ENCODE assay signal across 8 cellular contexts in genomic region chr15:59104602-59104911, GRCh38. TPM values are rescaled to one million over a fixed set of nuclear protein-coding genes. Genes with fewer than 3 reads are reported as not detected.
DNase-seq lines count a peak whose midpoint lies in the region; ATAC-seq and TF ChIP-seq lines count a peak whose summit lies in the region.

No MANE protein-coding gene starts in this region.

- peaks cover 0 to 13% (median 9%) of the 10 kb centered on the region in 4 donors for H3K4me1 ChIP-seq in tibial artery

- H3K27ac ChIP-seq in tibial artery: peak overlapping the region in 1 of 2 donors; percentile 28

- peaks cover 18% of the 10 kb centered on the region for H3K4me1 Mint-ChIP-seq in activated naive CD8-positive, alpha-beta T cell treated with anti-CD3 and anti-CD28 coated beads, Interleukin-2, amount 50 U/mL, for 24 hours

- H3K4me3 ChIP-seq in AG10803 (ENCODE audit: low read length) (peak overlapping the region; percentile 93), HFF-Myc (replicated peaks; ENCODE audit: low read depth, low read length) (peak overlapping the region; percentile 67), tibial artery (peak overlapping the region; percentile 51 to 65)

- H3K36me3 ChIP-seq in tibial artery: peaks cover 0 to 7% (median 6%) of the 10 kb centered on the region in 3 donors

- peak overlapping the region; percentile 91 for H3K27ac Mint-ChIP-seq in activated naive CD8-positive, alpha-beta T cell treated with anti-CD3 and anti-CD28 coated beads, Interleukin-2, amount 50 U/mL, for 24 hours

- TF ChIP-seq CTCF in AG10803 (conservative IDR thresholded peaks at IDR 0.05; ENCODE audit: low read length) (no peak), HFF-Myc (IDR thresholded peaks at IDR 0.05; ENCODE audit: low read depth, low read length, missing control alignments) (no peak), tibial artery (IDR thresholded peaks at IDR 0.05) (no peak)

- no peaks in the 10 kb centered on the region for H3K9me3 Mint-ChIP-seq in activated naive CD8-positive, alpha-beta T cell treated with anti-CD3 and anti-CD28 coated beads, Interleukin-2, amount 50 U/mL, for 24 hours

- peak overlapping the region; percentile 90 for H3K4me3 Mint-ChIP-seq in activated naive CD8-positive, alpha-beta T cell treated with anti-CD3 and anti-CD28 coated beads, Interleukin-2, amount 50 U/mL, for 24 hours

- no peaks in the 10 kb centered on the region for H3K27me3 Mint-ChIP-seq in activated naive CD8-positive, alpha-beta T cell treated with anti-CD3 and anti-CD28 coated beads, Interleukin-2, amount 50 U/mL, for 24 hours

- ATAC-seq in activated naive CD8-positive, alpha-beta T cell treated with anti-CD3 and anti-CD28 coated beads, Interleukin-2, amount 50 U/mL, for 24 hours: peak; percentile 55
- ATAC-seq in left colon (peak; percentile 40), HG03460 (IDR thresholded peaks at IDR 0.05; ENCODE audit: unreplicated experiment) (no peak), HG03521 (IDR thresholded peaks at IDR 0.05; ENCODE audit: unreplicated experiment) (no peak)

- no peaks in the 10 kb centered on the region for H3K9me3 ChIP-seq in tibial artery

- peaks cover 19% of the 10 kb centered on the region for H3K36me3 Mint-ChIP-seq in activated naive CD8-positive, alpha-beta T cell treated with anti-CD3 and anti-CD28 coated beads, Interleukin-2, amount 50 U/mL, for 24 hours (ENCODE audit: low read depth)

- DNase-seq in AG10803 (ENCODE audit: low read depth) (no peak), HFF-Myc (ENCODE audit: extremely low read depth, low read depth) (no peak), left colon (no peak), tibial artery (no peak), islet precursor cell (no peak)
- DNase-seq in activated naive CD8-positive, alpha-beta T cell treated with anti-CD3 and anti-CD28 coated beads, Interleukin-2, amount 50 U/mL, for 24 hours: no peak

- intact Hi-C loops in left colon (cut with DNase I, micrococcal nuclease) (no loop called here), tibial artery (cut with DNase I; ENCODE audit: low total_unique reads) (no loop called here)

- no peaks in the 10 kb centered on the region for H3K27me3 ChIP-seq in tibial artery

RNA-seq across cellular contexts. Expression of gene CCNB2, which starts 0.4 kb away (rescaled TPM):
- 10 to 100 TPM in 1 of 2 donors, 1 to 10 TPM in 1; 7.6 to 17.6 TPM for total RNA-seq in left colon

Comparison
In these comparisons a context has a peak if more than half of its experiments do, and no peak if none do; other contexts are left out.
1. ATAC-seq: peak in activated naive CD8-positive, alpha-beta T cell treated with anti-CD3 and anti-CD28 coated beads, Interleukin-2, amount 50 U/mL, for 24 hours (single experiment) and left colon (single experiment); none in HG03460 (single experiment) and HG03521 (single experiment).
2. Peak in every context shown above with its lines, with median percentiles within 50 percentile points of each other: H3K4me3 ChIP-seq.